ENCODE assay signal across 13 cellular contexts in genomic region chr9:87742813-87743428, GRCh38.
"Had no signal": no experiment of that assay in that cellular context is flagged by ENCODE, and none has a peak within 500 bp of the region (broad histone marks: within the 10 kb centered on the region; RNA-seq: fewer than 3 reads in every experiment).

No MANE protein-coding gene starts in this region.

- H3K9me3 ChIP-seq: uterus had no signal

- H3K27me3 ChIP-seq: uterus had no signal

- H3K4me3 ChIP-seq: tibial artery, uterus had no signal

- FAIRE-seq: small intestine had no signal

- ATAC-seq: activated T-cell treated with anti-CD3 and anti-CD28 coated beads, Interleukin-2, amount 50 U/mL, for 72 hours; left ventricle myocardium superior; right cardiac atrium had no signal

- H3K36me3 ChIP-seq: tibial artery, uterus had no signal

- DNase-seq: activated CD4-positive, alpha-beta T cell treated with anti-CD3 and anti-CD28 coated beads, Interleukin-2, amount 50 U/mL, for 48 hours; activated CD4-positive, CD25-positive, alpha-beta regulatory T cell treated with anti-CD3 and anti-CD28 coated beads, Interleukin-2, amount 50 U/mL, for 72 hours; activated CD8-positive, alpha-beta memory T cell treated with anti-CD3 and anti-CD28 coated beads, Interleukin-2, amount 50 U/mL, for 4 hours; activated naive CD4-positive, alpha-beta T cell; activated T-cell treated with anti-CD3 and anti-CD28 coated beads, Interleukin-2, amount 50 U/mL, for 72 hours; aorta; left ventricle myocardium superior; mesendoderm; occipital lobe; right cardiac atrium; small intestine; tibial artery; uterus had no signal

- H3K4me1 ChIP-seq: tibial artery, uterus had no signal

- H3K27ac ChIP-seq: tibial artery, uterus had no signal
